ENCODE assay signal across 8 cellular contexts in the genomic region with DNA sequence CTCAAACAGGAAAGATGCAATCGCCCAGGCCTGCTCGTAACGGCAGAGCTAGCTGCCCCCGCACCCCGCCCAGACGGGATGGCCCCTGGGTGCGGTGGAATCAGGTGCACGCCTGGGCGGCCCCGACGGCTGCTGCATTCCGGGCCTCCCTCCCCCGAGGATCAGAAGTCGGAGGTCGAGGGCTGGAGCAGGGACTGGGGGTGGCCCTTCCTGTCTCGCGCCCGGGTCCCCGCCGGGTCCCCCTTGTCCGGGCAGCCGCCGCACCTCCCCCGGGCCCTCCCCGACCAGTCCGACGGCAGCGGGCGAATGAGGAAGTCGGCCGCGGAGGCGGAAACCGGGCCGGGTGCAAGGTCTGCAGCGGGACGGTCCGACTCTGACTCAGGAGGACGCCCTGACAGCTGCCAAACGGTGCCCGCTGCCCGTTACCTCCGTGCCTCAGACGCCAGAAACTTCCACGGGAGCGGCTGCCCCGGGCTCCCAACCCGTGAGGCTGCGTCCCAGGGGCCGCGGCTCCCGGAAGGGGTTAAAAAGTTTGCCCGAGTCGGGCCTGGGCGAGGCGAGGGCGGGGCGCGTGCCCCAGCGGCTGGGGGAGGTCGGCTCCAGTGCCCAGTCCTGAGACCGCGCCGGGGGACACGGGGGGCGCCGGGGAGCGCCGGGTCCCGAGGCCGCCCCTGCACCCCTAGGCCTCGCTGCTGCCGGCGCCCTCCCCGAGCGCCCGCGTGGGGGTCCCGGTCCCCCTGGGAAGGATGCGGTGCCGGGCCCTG. TPM values are rescaled to one million over a fixed set of nuclear protein-coding genes. Genes with fewer than 3 reads are reported as not detected.
DNase-seq lines count a peak whose midpoint lies in the region; ATAC-seq and TF ChIP-seq lines count a peak whose summit lies in the region.

No MANE protein-coding gene starts in this region.

- no peaks in the 10 kb centered on the region for H3K9me3 Mint-ChIP-seq in activated CD8-positive, alpha-beta memory T cell treated with anti-CD3 and anti-CD28 coated beads, Interleukin-2, amount 10 ng/mL, durations not matched to agents 7 days and 5 days (ENCODE audit: low read depth)
- H3K9me3 Mint-ChIP-seq in neural progenitor cell, result no peaks in the 10 kb centered on the region

- peak overlapping the region; percentile 90 for H3K4me2 ChIP-seq in neural progenitor cell

- H4K20me1 ChIP-seq in neural progenitor cell (ENCODE audit: low read depth), result peaks cover 37% of the 10 kb centered on the region

- peaks cover 55% of the 10 kb centered on the region for H3K79me2 ChIP-seq in neural progenitor cell (ENCODE audit: low read depth)

- H3K9me3 ChIP-seq in HUES64 (ENCODE audit: insufficient read depth, low read depth, low read length) (no peaks in the 10 kb centered on the region), neural progenitor cell (ENCODE audit: low read depth) (no peaks in the 10 kb centered on the region)

- peaks cover 45% of the 10 kb centered on the region for H3K4me1 Mint-ChIP-seq in activated CD8-positive, alpha-beta memory T cell treated with anti-CD3 and anti-CD28 coated beads, Interleukin-2, amount 10 ng/mL, durations not matched to agents 7 days and 5 days
- peaks cover 38% of the 10 kb centered on the region for H3K4me1 Mint-ChIP-seq in neural progenitor cell

- CTCF ChIA-PET in activated CD8-positive, alpha-beta memory T cell treated with anti-CD3 and anti-CD28 coated beads, Interleukin-2, amount 10 ng/mL, durations not matched to agents 7 days and 5 days (lab: Charles Lee), result interaction anchor here (0.8 to 4.2 kb wide), 14 partner anchors 12 to 85 kb away, joined by 3 to 33 read pairs (median 4); no protein-coding TSS in a partner anchor

- H3K27me3 ChIP-seq in HUES64 (ENCODE audit: insufficient read depth, low read length) (no peaks in the 10 kb centered on the region), neural progenitor cell (no peaks in the 10 kb centered on the region)

- H3K4me1 ChIP-seq in HUES64 (ENCODE audit: insufficient read depth, low read length), result peaks cover 15% of the 10 kb centered on the region
- peaks cover 20% of the 10 kb centered on the region for H3K4me1 ChIP-seq in neural progenitor cell

- under 1% methylated on average over 81 of the region's 81 CpGs for WGBS in HUES64

- H3K4me3 ChIP-seq in HUES64 (ENCODE audit: low read length), result peak overlapping the region; percentile 80
- H3K4me3 ChIP-seq in fibroblast of the aortic adventitia (ENCODE audit: low read depth, low read length), result peak overlapping the region; percentile 86
- peak overlapping the region; percentile 97 for H3K4me3 ChIP-seq in neural progenitor cell

- H3K36me3 ChIP-seq in HUES64 (ENCODE audit: insufficient read depth, low read length) (peaks cover 8% of the 10 kb centered on the region; the same call in 1 of the 2 replicates), neural progenitor cell (no peaks in the 10 kb centered on the region)

- no peak overlapping the region for H2AFZ ChIP-seq in neural progenitor cell (replicated peaks)

- TF ChIP-seq CTCF in fibroblast of the aortic adventitia (IDR thresholded peaks at IDR 0.05; ENCODE audit: insufficient read depth, low read length) (no peak), neural progenitor cell (IDR thresholded peaks at IDR 0.05) (no peak)

- H3K27me3 Mint-ChIP-seq in activated CD8-positive, alpha-beta memory T cell treated with anti-CD3 and anti-CD28 coated beads, Interleukin-2, amount 10 ng/mL, durations not matched to agents 7 days and 5 days, result no peaks in the 10 kb centered on the region
- peaks cover 6% of the 10 kb centered on the region for H3K27me3 Mint-ChIP-seq in neural progenitor cell (ENCODE audit: insufficient read depth, low read depth)

- peak overlapping the region; percentile 92 for H3K27ac Mint-ChIP-seq in activated CD8-positive, alpha-beta memory T cell treated with anti-CD3 and anti-CD28 coated beads, Interleukin-2, amount 10 ng/mL, durations not matched to agents 7 days and 5 days
- H3K27ac Mint-ChIP-seq in neural progenitor cell, result peak overlapping the region; percentile 60

- H3K4me3 Mint-ChIP-seq in activated CD8-positive, alpha-beta memory T cell treated with anti-CD3 and anti-CD28 coated beads, Interleukin-2, amount 10 ng/mL, durations not matched to agents 7 days and 5 days, result peak overlapping the region; percentile 88
- H3K4me3 Mint-ChIP-seq in neural progenitor cell, result peak overlapping the region; percentile 91

- peaks cover 34% of the 10 kb centered on the region for H3K36me3 Mint-ChIP-seq in activated CD8-positive, alpha-beta memory T cell treated with anti-CD3 and anti-CD28 coated beads, Interleukin-2, amount 10 ng/mL, durations not matched to agents 7 days and 5 days
- H3K36me3 Mint-ChIP-seq in neural progenitor cell, result peaks cover 4% of the 10 kb centered on the region

- H3K27ac ChIP-seq in HUES64 (ENCODE audit: low read depth, low read length), result peak overlapping the region; percentile 92
- H3K27ac ChIP-seq in neural progenitor cell, result no peak overlapping the region

- peak overlapping the region; percentile 90 for H3K9ac ChIP-seq in HUES64 (ENCODE audit: low read depth, low read length)
- H3K9ac ChIP-seq in neural progenitor cell, result peak overlapping the region; percentile 66

- DNase-seq in C1 segment of cervical spinal cord (lab: John Stamatoyannopoulos, UW), result peak in 9 of 14 donors; percentile 20 to 61 (median 43)
- peak; percentile 85 for DNase-seq in activated CD8-positive, alpha-beta memory T cell treated with anti-CD3 and anti-CD28 coated beads, Interleukin-2, amount 10 ng/mL, durations not matched to agents 7 days and 5 days
- DNase-seq in fibroblast of the aortic adventitia (ENCODE audit: low read depth), result no peak
- DNase-seq in neural progenitor cell (ENCODE audit: low spot score), result peak; percentile 50
- no peak for DNase-seq in SHP77 treated with DMSO at 0.1 percent for 48 hours (lab: John Stamatoyannopoulos, UW)

- ATAC-seq in GM19372 (IDR thresholded peaks at IDR 0.05; ENCODE audit: low read depth, unreplicated experiment) (peak; percentile 23), HG02938 (IDR thresholded peaks at IDR 0.05; ENCODE audit: unreplicated experiment) (no peak)
- ATAC-seq in activated CD8-positive, alpha-beta memory T cell treated with anti-CD3 and anti-CD28 coated beads, Interleukin-2, amount 10 ng/mL, durations not matched to agents 7 days and 5 days, result peak; percentile 13

- peaks cover 42% of the 10 kb centered on the region for H3F3A ChIP-seq in neural progenitor cell (ENCODE audit: low read depth)

RNA-seq across cellular contexts. Expression of gene MYH9, which starts 0.7 kb away (rescaled TPM):
- 117 TPM for polyA plus RNA-seq in HUES64 (2013, experiment 1 of 2)
- polyA plus RNA-seq in HUES64 (2013, experiment 2 of 2), result 121 TPM
- total RNA-seq in activated CD8-positive, alpha-beta memory T cell treated with anti-CD3 and anti-CD28 coated beads, Interleukin-2, amount 10 ng/mL, durations not matched to agents 7 days and 5 days, result 100 to 1,000 TPM; 695 to 913 TPM
- 339 and 386 TPM in 2 replicates for total RNA-seq in fibroblast of the aortic adventitia (ENCODE audit: low replicate concordance)
- total RNA-seq in neural progenitor cell (ENCODE audit: low replicate concordance), result 77.2 and 189 TPM in 2 replicates

Comparison
In these comparisons a context has a peak if more than half of its experiments do, and no peak if none do; other contexts are left out.
1. DNase-seq: peak in C1 segment of cervical spinal cord (9 of 14), activated CD8-positive, alpha-beta memory T cell treated with anti-CD3 and anti-CD28 coated beads, Interleukin-2, amount 10 ng/mL, durations not matched to agents 7 days and 5 days (single experiment) and neural progenitor cell (single experiment); none in fibroblast of the aortic adventitia (single experiment) and SHP77 treated with DMSO at 0.1 percent for 48 hours (single experiment).
2. Peak in every context shown above with its lines, with median percentiles within 50 percentile points of each other: H3K4me3 ChIP-seq.